In genomic region chr6:143443096-143443495, GRCh38 we compare ENCODE assay signal across 22 cellular contexts.
"Had no signal": no experiment of that assay in that cellular context is flagged by ENCODE, and none has a peak within 500 bp of the region (broad histone marks: within the 10 kb centered on the region; RNA-seq: fewer than 3 reads in every experiment).

No MANE protein-coding gene starts in this region.

- H3K4me1 ChIP-seq: sigmoid colon, tibial artery had no signal

- H3K4me3 Mint-ChIP-seq: central memory CD8-positive, alpha-beta T cell; effector memory CD8-positive, alpha-beta T cell; naive thymus-derived CD4-positive, alpha-beta T cell; neural crest cell; stimulated activated naive B cell treated with anti-CD40 and anti-IgM and Interleukin-4, amounts not matched to agents 10 μg/mL and 1 μg/mL and 100 μg/mL, for 72 hours had no signal

- H3K4me1 Mint-ChIP-seq: neural crest cell had no signal

- ATAC-seq: activated CD4-positive, CD25-positive, alpha-beta regulatory T cell treated with anti-CD3 and anti-CD28 coated beads, Interleukin-2, amount 50 U/mL, for 24 hours; activated naive CD4-positive, alpha-beta T cell treated with anti-CD3 and anti-CD28 coated beads, Interleukin-2, amount 50 U/mL, for 72 hours; effector memory CD8-positive, alpha-beta T cell; esophagus mucosa; naive thymus-derived CD4-positive, alpha-beta T cell; stimulated activated naive B cell treated with anti-CD40 and anti-IgM and Interleukin-4, amounts not matched to agents 10 μg/mL and 1 μg/mL and 100 μg/mL, for 72 hours had no signal

- H3K4me3 ChIP-seq: lung, sigmoid colon, SK-N-MC, smooth muscle cell, tibial artery had no signal

- H3K9me3 Mint-ChIP-seq: central memory CD8-positive, alpha-beta T cell; neural crest cell had no signal

- DNase-seq: activated CD4-positive, alpha-beta T cell treated with anti-CD3 and anti-CD28 coated beads, Interleukin-2, amount 50 U/mL, for 1 hour; activated CD8-positive, alpha-beta memory T cell treated with anti-CD3 and anti-CD28 coated beads for 24 hours; activated CD8-positive, alpha-beta memory T cell treated with anti-CD3 and anti-CD28 coated beads, Interleukin-2, amount 50 U/mL, for 4 hours; effector memory CD8-positive, alpha-beta T cell; foreskin melanocyte; hippocampal formation; naive thymus-derived CD4-positive, alpha-beta T cell; occipital lobe; posterior cingulate gyrus; sigmoid colon; stimulated activated CD4-positive, alpha-beta T cell treated with anti-CD3 and anti-CD28 coated beads, Interleukin-15, amount 100 ng/mL, for 24 hours; stimulated activated naive B cell treated with anti-CD40 and anti-IgM and Interleukin-4, amounts not matched to agents 10 μg/mL and 1 μg/mL and 100 μg/mL, for 72 hours; SW 1271; tibial artery had no signal

- H3K27me3 Mint-ChIP-seq: central memory CD8-positive, alpha-beta T cell; effector memory CD8-positive, alpha-beta T cell; naive thymus-derived CD4-positive, alpha-beta T cell; stimulated activated naive B cell treated with anti-CD40 and anti-IgM and Interleukin-4, amounts not matched to agents 10 μg/mL and 1 μg/mL and 100 μg/mL, for 72 hours had no signal

- H3K27me3 ChIP-seq: sigmoid colon, tibial artery had no signal

- H3K27ac Mint-ChIP-seq: activated naive CD4-positive, alpha-beta T cell treated with anti-CD3 and anti-CD28 coated beads, Interleukin-2, amount 50 U/mL, for 72 hours; effector memory CD8-positive, alpha-beta T cell; stimulated activated naive B cell treated with anti-CD40 and anti-IgM and Interleukin-4, amounts not matched to agents 10 μg/mL and 1 μg/mL and 100 μg/mL, for 72 hours had no signal

- H3K9me3 ChIP-seq: sigmoid colon, tibial artery had no signal

- H3K27ac ChIP-seq: sigmoid colon, SK-N-MC, tibial artery had no signal

- H3K36me3 ChIP-seq: sigmoid colon, tibial artery had no signal
